Comparison of ENCODE assay signal across 17 cellular contexts in genomic region chr18:48534364-48534763, GRCh38. TPM values are rescaled to one million over a fixed set of nuclear protein-coding genes. Genes with fewer than 3 reads are reported as not detected.
DNase-seq lines count a peak whose midpoint lies in the region; TF ChIP-seq lines count a peak whose summit lies in the region.
"Had no signal": no experiment of that assay in that cellular context is flagged by ENCODE, and none has a peak within 500 bp of the region (broad histone marks: within the 10 kb centered on the region; RNA-seq: fewer than 3 reads in every experiment).

No MANE protein-coding gene starts in this region.

- no peaks in the 10 kb centered on the region for H3K36me3 ChIP-seq in skeletal muscle satellite cell (ENCODE audit: insufficient read depth, low read length)
- H3K36me3 ChIP-seq in Peyer's patch = no peaks in the 10 kb centered on the region

- no peaks in the 10 kb centered on the region for H3K9me3 ChIP-seq in skeletal muscle satellite cell (replicated peaks; ENCODE audit: low read length)
- no peaks in the 10 kb centered on the region for H3K9me3 ChIP-seq in Peyer's patch

- peak overlapping the region; percentile 47 for H3K4me2 ChIP-seq in skeletal muscle satellite cell (ENCODE audit: low read length)

- DNase-seq in HCEC 1CT = peak; percentile 92
- DNase-seq in astrocyte of the spinal cord (ENCODE audit: low read depth, low spot score) = peak; percentile 63
- DNase-seq in fibroblast of the aortic adventitia (ENCODE audit: low read depth) = peak; percentile 39
- no peak for DNase-seq in epidermal melanocyte (ENCODE audit: insufficient read length, low spot score)
- no peak for DNase-seq in hypothalamus (lab: John Stamatoyannopoulos, UW)
- DNase-seq in NCI-H2171 (lab: John Stamatoyannopoulos, UW) = no peak
- DNase-seq in Peyer's patch = no peak
- DNase-seq: DMS79 treated with DMSO at 0.1 percent for 48 hours; erythroblast; KBM-7; NK-92 treated with Interleukin-12 subunit alpha and Interleukin-12 subunit beta, amount 100 ng/mL, for 24 hours; occipital lobe; T-helper 17 cell; trophoblast cell had no signal

- H3K4me3 ChIP-seq in astrocyte of the spinal cord (ENCODE audit: low read depth, low read length) (no peak overlapping the region), fibroblast of the aortic adventitia (ENCODE audit: low read depth, low read length) (no peak overlapping the region), skeletal muscle satellite cell (ENCODE audit: low read length) (no peak overlapping the region), Peyer's patch (no peak overlapping the region)
- H3K4me3 ChIP-seq: skin epidermis had no signal

- TF ChIP-seq POLR2A in Peyer's patch (IDR thresholded peaks at IDR 0.05) = no peak

- in situ Hi-C loops in astrocyte of the spinal cord (cut with HindIII; ENCODE audit: low sequenced_read_pairs) = no loop called here

- H3K27me3 ChIP-seq in skeletal muscle satellite cell (ENCODE audit: control insufficient read depth, insufficient read depth, low read length) (no peaks in the 10 kb centered on the region), Peyer's patch (no peaks in the 10 kb centered on the region)

- no peak overlapping the region for H3K27ac ChIP-seq in Peyer's patch
- H3K27ac ChIP-seq: C4-2B, skin epidermis had no signal

- TF ChIP-seq CTCF in astrocyte of the spinal cord (IDR thresholded peaks at IDR 0.05; ENCODE audit: low read depth, low read length) (no peak), fibroblast of the aortic adventitia (IDR thresholded peaks at IDR 0.05; ENCODE audit: insufficient read depth, low read length) (no peak), Peyer's patch (IDR thresholded peaks at IDR 0.05) (no peak)

- H3K4me1 ChIP-seq in skeletal muscle satellite cell (ENCODE audit: control insufficient read depth, insufficient read depth, low read length) = peaks cover 34% of the 10 kb centered on the region
- H3K4me1 ChIP-seq in Peyer's patch = no peaks in the 10 kb centered on the region

- no peak overlapping the region for H3K9ac ChIP-seq in skeletal muscle satellite cell (ENCODE audit: low read depth, low read length)

RNA-seq across cellular contexts. Expression of gene CTIF, which starts 4.5 kb away (rescaled TPM):
- 29.0 and 30.7 TPM in 2 replicates for total RNA-seq in fibroblast of the aortic adventitia (ENCODE audit: low replicate concordance)
- 15.3 and 16.2 TPM in 2 replicates for total RNA-seq in skeletal muscle satellite cell (2012; rRNA removed)
- total RNA-seq in Peyer's patch = 100 to 1,000 TPM in 1 of 4 donors, 10 to 100 TPM in 3; 16.6 to 116 (median 34.5) TPM

Comparison
In these comparisons a context has a peak if more than half of its experiments do, and no peak if none do; other contexts are left out.
1. DNase-seq: peak in HCEC 1CT (single experiment), astrocyte of the spinal cord (single experiment) and fibroblast of the aortic adventitia (single experiment); none in epidermal melanocyte (single experiment), hypothalamus (0 of 51), NCI-H2171 (single experiment) and Peyer's patch (0 of 3).